Comparison of ENCODE assay signal across 24 cellular contexts in the genomic region with DNA sequence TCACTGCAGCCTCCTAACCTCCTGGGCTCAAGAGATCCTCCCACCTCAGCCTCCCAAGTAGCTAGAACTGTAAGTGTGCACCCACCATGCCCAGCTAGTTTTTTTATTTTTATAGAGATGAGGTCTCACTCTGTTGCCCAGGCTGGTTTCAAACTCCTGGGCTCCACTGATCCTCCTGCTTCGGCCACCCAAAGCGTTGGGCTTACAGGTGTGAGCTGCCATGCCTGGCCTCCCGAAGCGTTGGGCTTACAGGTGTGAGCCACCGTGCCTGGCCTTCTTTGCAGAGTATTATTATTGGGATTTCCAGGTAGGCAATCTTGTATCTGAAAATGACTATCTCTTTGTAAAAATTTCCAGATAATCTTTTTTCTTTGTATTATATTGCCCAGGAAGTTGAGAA.
"Had no signal": no experiment of that assay in that cellular context is flagged by ENCODE, and none has a peak within 500 bp of the region (broad histone marks: within the 10 kb centered on the region; RNA-seq: fewer than 3 reads in every experiment).

No MANE protein-coding gene starts in this region.

- H3K27ac ChIP-seq: colonic mucosa, epithelial cell of prostate, esophagus squamous epithelium, gastrocnemius medialis, heart right ventricle, left lung, lower lobe of right lung had no signal

- H3K4me3 Mint-ChIP-seq: dendritic cell treated with granulocyte-macrophage colony-stimulating factor and Interleukin-4, amounts not matched to agents 40 ng/mL and 50 ng/mL, for 4 days; effector memory CD8-positive, alpha-beta T cell; endodermal cell; memory B cell had no signal

- H3K9me3 ChIP-seq: colonic mucosa, esophagus squamous epithelium, gastrocnemius medialis, heart right ventricle, left lung, lower lobe of right lung had no signal

- H3K9me3 Mint-ChIP-seq: dendritic cell treated with granulocyte-macrophage colony-stimulating factor and Interleukin-4, amounts not matched to agents 40 ng/mL and 50 ng/mL, for 4 days; endodermal cell; memory B cell had no signal

- DNase-seq: colonic mucosa; cortex of kidney; effector CD8-positive, alpha-beta T cell; effector memory CD8-positive, alpha-beta T cell; endodermal cell; erythroblast; esophagus squamous epithelium; foreskin fibroblast; foreskin melanocyte; gastrocnemius medialis; glutamatergic neuron; heart right ventricle; hippocampal formation; left cardiac atrium; left ventricle myocardium superior; lower lobe of right lung; mammary epithelial cell; mesendoderm; midbrain had no signal

- H3K27me3 Mint-ChIP-seq: dendritic cell treated with granulocyte-macrophage colony-stimulating factor and Interleukin-4, amounts not matched to agents 40 ng/mL and 50 ng/mL, for 4 days; effector memory CD8-positive, alpha-beta T cell had no signal

- H3K4me1 ChIP-seq: colonic mucosa, gastrocnemius medialis, lower lobe of right lung had no signal

- H3K4me1 Mint-ChIP-seq: endodermal cell had no signal

- H3K4me3 ChIP-seq: colonic mucosa, esophagus squamous epithelium, gastrocnemius medialis, heart right ventricle, left lung, lower lobe of right lung had no signal

- H3K27ac Mint-ChIP-seq: dendritic cell treated with granulocyte-macrophage colony-stimulating factor and Interleukin-4, amounts not matched to agents 40 ng/mL and 50 ng/mL, for 4 days; effector memory CD8-positive, alpha-beta T cell; endodermal cell; memory B cell had no signal

- ATAC-seq: effector memory CD8-positive, alpha-beta T cell; esophagus mucosa; gastrocnemius medialis; heart right ventricle; left cardiac atrium; left lung; left ventricle myocardium superior; lower lobe of right lung had no signal

- H3K27me3 ChIP-seq: colonic mucosa, esophagus squamous epithelium, gastrocnemius medialis, heart right ventricle, left lung had no signal

- H3K36me3 ChIP-seq: colonic mucosa, lower lobe of right lung had no signal
